1 cellular context compared by ENCODE assay signal in genomic region chr5:43369651-43370050, GRCh38.
TF ChIP-seq lines count a peak whose summit lies in the region.

No MANE protein-coding gene starts in this region.

TF ChIP-seq in K562, 482 proteins besides CTCF, POLR2A, EP300 and RAD21 (continued from another document):
- no peak for TF ChIP-seq E2F1 (CRISPR knock-in tag; IDR thresholded peaks at IDR 0.05)
- TF ChIP-seq ZNF696 (CRISPR knock-in tag; conservative IDR thresholded peaks at IDR 0.05) = no peak
- no peak for TF ChIP-seq SIRT6 (IDR thresholded peaks at IDR 0.05; ENCODE audit: low read depth, low read length)
- TF ChIP-seq ZBTB11 (CRISPR knock-in tag; IDR thresholded peaks at IDR 0.05) = no peak
- TF ChIP-seq ZNF197 (CRISPR knock-in tag; IDR thresholded peaks at IDR 0.05; ENCODE audit: low read depth) = no peak
- TF ChIP-seq ZNF79 (CRISPR knock-in tag; IDR thresholded peaks at IDR 0.05; ENCODE audit: low read depth) = no peak
- TF ChIP-seq MTA2 (IDR thresholded peaks at IDR 0.05; ENCODE audit: low read depth) = no peak
TF ChIP-seq in K562: peak in this region for 0.
